ENCODE assay signal across 17 cellular contexts in the genomic region with DNA sequence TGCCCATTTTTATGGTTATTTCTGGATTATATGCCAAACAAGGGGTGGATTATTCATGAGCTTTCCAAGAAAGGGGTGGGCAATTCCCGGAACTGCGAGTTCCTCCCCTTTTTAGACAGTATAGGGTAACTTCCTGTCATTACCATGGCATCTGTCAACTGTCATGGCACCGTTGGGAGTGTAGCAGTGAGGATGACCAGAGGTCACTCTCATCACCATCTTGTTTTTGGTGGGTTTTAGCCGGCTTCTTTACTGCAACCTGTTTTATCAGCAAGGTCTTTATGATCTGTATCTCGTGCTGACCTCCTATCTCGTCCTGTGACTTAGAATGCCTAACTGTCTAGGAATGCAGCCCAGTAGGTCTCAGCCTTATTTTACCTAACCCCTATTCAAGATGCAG.
"Had no signal": no experiment of that assay in that cellular context is flagged by ENCODE, and none has a peak within 500 bp of the region (broad histone marks: within the 10 kb centered on the region; RNA-seq: fewer than 3 reads in every experiment).

No MANE protein-coding gene starts in this region.

- H3K27me3 Mint-ChIP-seq: activated CD4-positive, alpha-beta T cell treated with anti-CD3 and anti-CD28 coated beads for 36 hours; activated naive CD4-positive, alpha-beta T cell treated with anti-CD3 and anti-CD28 coated beads, Interleukin-2, amount 50 U/mL, for 24 hours; stimulated activated naive B cell treated with anti-CD40 and anti-IgM and Interleukin-4, amounts not matched to agents 10 μg/mL and 1 μg/mL and 100 μg/mL, for 72 hours had no signal

- H3K36me3 ChIP-seq: ascending aorta, breast epithelium, thoracic aorta had no signal

- H3K27me3 ChIP-seq: ascending aorta had no signal

- H3K27ac Mint-ChIP-seq: activated CD4-positive, alpha-beta T cell treated with anti-CD3 and anti-CD28 coated beads for 36 hours; activated naive CD4-positive, alpha-beta T cell treated with anti-CD3 and anti-CD28 coated beads, Interleukin-2, amount 50 U/mL, for 24 hours; nephron; stimulated activated naive B cell treated with anti-CD40 and anti-IgM and Interleukin-4, amounts not matched to agents 10 μg/mL and 1 μg/mL and 100 μg/mL, for 72 hours had no signal

- H3K9me3 ChIP-seq: ascending aorta, breast epithelium, thoracic aorta had no signal

- ATAC-seq: activated CD4-positive, alpha-beta T cell treated with anti-CD3 and anti-CD28 coated beads for 36 hours; activated T-cell treated with anti-CD3 and anti-CD28 coated beads, Interleukin-2, amount 50 U/mL, for 4 hours; left lobe of liver; stimulated activated naive B cell treated with anti-CD40 and anti-IgM and Interleukin-4, amounts not matched to agents 10 μg/mL and 1 μg/mL and 100 μg/mL, for 72 hours had no signal

- H3K4me3 ChIP-seq: ascending aorta, breast epithelium, thoracic aorta had no signal

- H3K4me1 ChIP-seq: ascending aorta, breast epithelium had no signal

- H3K4me3 Mint-ChIP-seq: activated CD4-positive, alpha-beta T cell treated with anti-CD3 and anti-CD28 coated beads for 36 hours; activated naive CD4-positive, alpha-beta T cell treated with anti-CD3 and anti-CD28 coated beads, Interleukin-2, amount 50 U/mL, for 24 hours; activated T-cell treated with anti-CD3 and anti-CD28 coated beads, Interleukin-2, amount 50 U/mL, for 4 hours; nephron; stimulated activated naive B cell treated with anti-CD40 and anti-IgM and Interleukin-4, amounts not matched to agents 10 μg/mL and 1 μg/mL and 100 μg/mL, for 72 hours had no signal

- DNase-seq: activated CD4-positive, alpha-beta T cell treated with anti-CD3 and anti-CD28 coated beads for 36 hours; activated CD4-positive, alpha-beta T cell treated with anti-CD3 and anti-CD28 coated beads, Interleukin-2, amount 50 U/mL, for 48 hours; activated effector memory CD4-positive, alpha-beta T cell treated with anti-CD3 and anti-CD28 coated beads, Interleukin-2, amount 50 U/mL, for 16 hours; activated T-cell treated with anti-CD3 and anti-CD28 coated beads, Interleukin-2, amount 50 U/mL, for 4 hours; kidney; midbrain; nucleus accumbens; retina; stimulated activated naive B cell treated with anti-CD40 and anti-IgM and Interleukin-4, amounts not matched to agents 10 μg/mL and 1 μg/mL and 100 μg/mL, for 72 hours; T-helper 1 cell; T-helper 9 cell had no signal

- H3K27ac ChIP-seq: ascending aorta, breast epithelium, thoracic aorta had no signal

- H3K9me3 Mint-ChIP-seq: activated naive CD4-positive, alpha-beta T cell treated with anti-CD3 and anti-CD28 coated beads, Interleukin-2, amount 50 U/mL, for 24 hours; activated T-cell treated with anti-CD3 and anti-CD28 coated beads, Interleukin-2, amount 50 U/mL, for 4 hours; stimulated activated naive B cell treated with anti-CD40 and anti-IgM and Interleukin-4, amounts not matched to agents 10 μg/mL and 1 μg/mL and 100 μg/mL, for 72 hours had no signal
